In genomic region chr5:161077895-161078566, GRCh38 we compare ENCODE assay signal across 18 cellular contexts.
"Had no signal": no experiment of that assay in that cellular context is flagged by ENCODE, and none has a peak within 500 bp of the region (broad histone marks: within the 10 kb centered on the region; RNA-seq: fewer than 3 reads in every experiment).

No MANE protein-coding gene starts in this region.

- DNase-seq: KBM-7, MV-4-11, NCI-H1048, NCI-H1105, NCI-H1417, NCI-H1436 treated with DMSO at 0.1 percent for 48 hours, NCI-H1694, NCI-H187 treated with DMSO at 0.1 percent for 48 hours, NCI-H2029 treated with DMSO at 0.1 percent for 48 hours, NCI-H2227 treated with DMSO at 0.1 percent for 48 hours, NCI-H510A, NCI-H524 treated with DMSO at 0.1 percent for 48 hours, NCI-H69, NCI-H774, Right ventricle myocardium superior, RPMI8226, SIG-M5, T-cell had no signal

- H3K27me3 Mint-ChIP-seq: T-cell had no signal

- ATAC-seq: T-cell had no signal

- H3K4me3 Mint-ChIP-seq: T-cell had no signal

- H3K4me1 Mint-ChIP-seq: T-cell had no signal

- H3K27ac Mint-ChIP-seq: T-cell had no signal

- H3K36me3 Mint-ChIP-seq: T-cell had no signal
